ENCODE assay signal across 18 cellular contexts in genomic region chr10:33803248-33803647, GRCh38.
DNase-seq lines count a peak whose midpoint lies in the region; ATAC-seq, FAIRE-seq and TF ChIP-seq lines count a peak whose summit lies in the region.
"Had no signal": no experiment of that assay in that cellular context is flagged by ENCODE, and none has a peak within 500 bp of the region (broad histone marks: within the 10 kb centered on the region; RNA-seq: fewer than 3 reads in every experiment).

No MANE protein-coding gene starts in this region.

- H3K27me3 ChIP-seq in bronchial epithelial cell (ENCODE audit: control insufficient read depth, insufficient read depth, low read length), result no peaks in the 10 kb centered on the region
- no peaks in the 10 kb centered on the region for H3K27me3 ChIP-seq in kidney epithelial cell (ENCODE audit: control insufficient read depth, insufficient read depth, low read length)
- H3K27me3 ChIP-seq: cardiac muscle cell, sigmoid colon, transverse colon had no signal

- H3K36me3 ChIP-seq in bronchial epithelial cell (ENCODE audit: control insufficient read depth, insufficient read depth, low read length), result no peaks in the 10 kb centered on the region
- H3K36me3 ChIP-seq in kidney epithelial cell (ENCODE audit: control insufficient read depth, insufficient read depth, low read length), result no peaks in the 10 kb centered on the region
- H3K36me3 ChIP-seq: cardiac muscle cell, sigmoid colon, transverse colon had no signal

- ATAC-seq in HG03565 (IDR thresholded peaks at IDR 0.05; ENCODE audit: unreplicated experiment) (no peak), HG02885 (IDR thresholded peaks at IDR 0.05; ENCODE audit: poor library complexity, unreplicated experiment) (no peak)
- ATAC-seq: SK-N-SH treated with all-trans-retinoic acid at 6 μM for 48 hours had no signal

- no peak for TF ChIP-seq CTCF in bronchial epithelial cell (IDR thresholded peaks at IDR 0.05; ENCODE audit: insufficient read depth, low read length, severe bottlenecking)
- TF ChIP-seq CTCF in kidney epithelial cell (IDR thresholded peaks at IDR 0.05; ENCODE audit: insufficient read depth, low read length, poor library complexity, severe bottlenecking), result no peak

- H3K4me3 ChIP-seq in bronchial epithelial cell (ENCODE audit: low read depth, low read length) (no peak overlapping the region), kidney epithelial cell (ENCODE audit: low read depth, low read length) (no peak overlapping the region)
- H3K4me3 ChIP-seq: cardiac muscle cell, sigmoid colon, transverse colon had no signal

- DNase-seq in ACHN (peak; percentile 79), HK-2 (ENCODE audit: unreplicated experiment) (peak; percentile 37), bronchial epithelial cell (ENCODE audit: low read depth) (peak; percentile 69), kidney epithelial cell (ENCODE audit: low read depth) (peak; percentile 39), NCI-H1105 treated with DMSO at 0.1 percent for 48 hours (lab: John Stamatoyannopoulos, UW) (no peak)
- no peak for DNase-seq in activated naive CD4-positive, alpha-beta T cell (lab: John Stamatoyannopoulos, UW)
- DNase-seq: activated CD4-positive, alpha-beta T cell treated with anti-CD3 and anti-CD28 coated beads, Interleukin-2, amount 10 ng/mL, durations not matched to agents 24 days and 14 days; kidney; NCI-H187 treated with DMSO at 0.1 percent for 48 hours; NCI-H446 treated with DMSO at 0.1 percent for 48 hours; nucleus accumbens; sigmoid colon; transverse colon had no signal

- no peak for FAIRE-seq in bronchial epithelial cell (lab: Jason Lieb, UNC)
- FAIRE-seq: GM19239, kidney had no signal

- in situ Hi-C loops in ACHN (cut with HindIII; ENCODE audit: low pct_ligation_motif_present, low pct_unique_long_range_greater_than_20kb, low sequenced_read_pairs), result no loop called here

Comparison
In these comparisons a context has a peak if more than half of its experiments do, and no peak if none do; other contexts are left out.
1. DNase-seq: peak in ACHN (single experiment), HK-2 (single experiment), bronchial epithelial cell (single experiment) and kidney epithelial cell (single experiment); none in NCI-H1105 treated with DMSO at 0.1 percent for 48 hours (single experiment) and activated naive CD4-positive, alpha-beta T cell (0 of 4).